In genomic region chr2:25362564-25363145, GRCh38 we compare ENCODE assay signal across 8 cellular contexts. TPM values are rescaled to one million over a fixed set of nuclear protein-coding genes. Genes with fewer than 3 reads are reported as not detected.
DNase-seq lines count a peak whose midpoint lies in the region; ATAC-seq and TF ChIP-seq lines count a peak whose summit lies in the region.

No MANE protein-coding gene starts in this region.

- H3K79me2 ChIP-seq in OCI-LY7 (ENCODE audit: insufficient read depth, low read depth, low read length) = no peaks in the 10 kb centered on the region

- H3K4me1 ChIP-seq in OCI-LY7 (ENCODE audit: insufficient read depth, low read length, poor library complexity, severe bottlenecking) = peaks cover 23% of the 10 kb centered on the region
- no peaks in the 10 kb centered on the region for H3K4me1 ChIP-seq in right cardiac atrium (ENCODE audit: control insufficient read depth, insufficient read depth, low read length)

- H3K36me3 ChIP-seq in OCI-LY7 (ENCODE audit: insufficient read depth, low read length) = no peaks in the 10 kb centered on the region

- peak overlapping the region; percentile 82 for H3K4me2 ChIP-seq in OCI-LY7 (ENCODE audit: low read length)

- ATAC-seq in GM18868 (IDR thresholded peaks at IDR 0.05; ENCODE audit: unreplicated experiment) (peak; percentile 77), HG02938 (IDR thresholded peaks at IDR 0.05; ENCODE audit: unreplicated experiment) (peak; percentile 68), right cardiac atrium (peak; percentile 12 to 47)

- H3K27ac ChIP-seq in OCI-LY7 (ENCODE audit: low read depth, low read length, poor library complexity, severe bottlenecking) (peak overlapping the region; percentile 66), right cardiac atrium (ENCODE audit: low read length) (no peak overlapping the region)

- CTCF ChIA-PET in OCI-LY7 (lab: Charles Lee; ENCODE audit: unreplicated experiment) = interaction anchor here (0.6 to 1.8 kb wide), 12 partner anchors 9 to 203 kb away, joined by 3 to 17 read pairs (median 4); no protein-coding TSS in a partner anchor

- H3K9me3 ChIP-seq in OCI-LY7 (ENCODE audit: low read length) (no peaks in the 10 kb centered on the region), right cardiac atrium (ENCODE audit: control insufficient read depth, low read length) (no peaks in the 10 kb centered on the region)

- no peaks in the 10 kb centered on the region for H4K20me1 ChIP-seq in OCI-LY7 (ENCODE audit: insufficient read depth, low read length)

- BruUV-seq in OCI-LY7 (replicated peaks; lab: Mats Ljungman, UMichigan) = no TSS peak

- TF ChIP-seq CTCF in OCI-LY7 (conservative IDR thresholded peaks at IDR 0.05; ENCODE audit: low read length) (no peak), lower leg skin (IDR thresholded peaks at IDR 0.05) (no peak)

- H3K4me3 ChIP-seq in OCI-LY7 (ENCODE audit: low read depth, low read length, poor library complexity, severe bottlenecking) = peak overlapping the region; percentile 66
- peak overlapping the region; percentile 20 for H3K4me3 ChIP-seq in right cardiac atrium (ENCODE audit: low read length)
- H3K4me3 ChIP-seq in lower leg skin (ENCODE audit: low read depth, poor library complexity, severe bottlenecking) = no peak overlapping the region

- POLR2A ChIA-PET in OCI-LY7 (lab: Charles Lee) = interaction anchor here (0.5 to 2.2 kb wide), 19 partner anchors 12 to 986 kb away, joined by 3 to 24 read pairs (median 4); no protein-coding TSS in a partner anchor

- TF ChIP-seq POLR2A in lower leg skin (IDR thresholded peaks at IDR 0.05) = no peak

- no peaks in the 10 kb centered on the region for H3K9me2 ChIP-seq in OCI-LY7 (ENCODE audit: insufficient read depth, low read length)

- no peaks in the 10 kb centered on the region for H3K27me3 ChIP-seq in right cardiac atrium (ENCODE audit: control insufficient read depth, insufficient read depth)

- intact Hi-C loops in OCI-LY7 (cut with micrococcal nuclease; ENCODE audit: unreplicated experiment) (loop anchor here (1.0 kb wide), 3 partner anchors 40 to 160 kb away; no protein-coding TSS in a partner anchor), right cardiac atrium (cut with DNase I) (no loop called here), lower leg skin (cut with DNase I; ENCODE audit: low total_unique reads) (no loop called here)

- DNase-seq in OCI-LY7 (ENCODE audit: low spot score) (peak; percentile 78), right cardiac atrium (peak in 2 of 3 donors; percentile 74 to 75), lower leg skin (ENCODE audit: low spot score in 2 of 2) (no peak), inferior parietal cortex (ENCODE audit: extremely low spot score) (no peak)
- DNase-seq in activated naive CD4-positive, alpha-beta T cell treated with Interleukin-2 at 50 U/mL for 16 hours = peak; percentile 59
- DNase-seq in stimulated activated CD4-positive, alpha-beta T cell treated with anti-CD3 and anti-CD28 coated beads, Interleukin-4, amount 100 ng/mL, for 1 hour = peak; percentile 57

- peak overlapping the region; percentile 73 for H2AFZ ChIP-seq in OCI-LY7 (ENCODE audit: low read length)

- 54% methylated on average over 19 of the region's 19 CpGs for WGBS in right cardiac atrium
- 32 to 39% methylated on average over 19 of the region's 19 CpGs for WGBS in lower leg skin, 2 donors

RNA-seq across cellular contexts. Expression of gene DNMT3A, which starts 20.9 kb away (rescaled TPM):
- 2.6 and 2.8 TPM in 2 replicates for total RNA-seq in OCI-LY7 (2014; rRNA removed; shearing (Covaris generic))
- 7.2 and 7.3 TPM in 2 replicates for total RNA-seq in OCI-LY7 (2022)
- 10 to 100 TPM; 20.0 to 22.9 (median 21.1) TPM for total RNA-seq in right cardiac atrium
- polyA plus RNA-seq in right cardiac atrium = 9.9 TPM
- total RNA-seq in lower leg skin = 1 to 10 TPM; 4.3 to 7.4 (median 6.9) TPM

Comparison
In these comparisons a context has a peak if more than half of its experiments do, and no peak if none do; other contexts are left out.
1. DNase-seq: peak in OCI-LY7 (single experiment), activated naive CD4-positive, alpha-beta T cell treated with Interleukin-2 at 50 U/mL for 16 hours (single experiment), right cardiac atrium (2 of 3) and stimulated activated CD4-positive, alpha-beta T cell treated with anti-CD3 and anti-CD28 coated beads, Interleukin-4, amount 100 ng/mL, for 1 hour (single experiment); none in lower leg skin (0 of 2) and inferior parietal cortex (single experiment).
2. Peak in every context shown above with its lines, with median percentiles within 50 percentile points of each other: ATAC-seq.